In genomic region chr2:133814890-133815289, GRCh38 we compare ENCODE assay signal across 13 cellular contexts.
DNase-seq lines count a peak whose midpoint lies in the region; ATAC-seq and TF ChIP-seq lines count a peak whose summit lies in the region.
"Had no signal": no experiment of that assay in that cellular context is flagged by ENCODE, and none has a peak within 500 bp of the region (broad histone marks: within the 10 kb centered on the region; RNA-seq: fewer than 3 reads in every experiment).

No MANE protein-coding gene starts in this region.

- intact Hi-C loops in Calu3 (cut with micrococcal nuclease; ENCODE audit: unreplicated experiment) = no loop called here

- H3K4me1 Mint-ChIP-seq in Calu3 (ENCODE audit: low read depth, unreplicated experiment) = peaks cover 81% of the 10 kb centered on the region
- H3K4me1 Mint-ChIP-seq in stimulated activated naive B cell treated with anti-CD40 and anti-IgM and Interleukin-4, amounts not matched to agents 10 μg/mL and 1 μg/mL and 100 μg/mL, for 72 hours = peaks cover 16 to 18% of the 10 kb centered on the region in 2 donors
- H3K4me1 Mint-ChIP-seq: CD14-positive monocyte had no signal

- H3K27me3 Mint-ChIP-seq in Calu3 (ENCODE audit: unreplicated experiment) = no peaks in the 10 kb centered on the region
- H3K27me3 Mint-ChIP-seq in stimulated activated naive B cell treated with anti-CD40 and anti-IgM and Interleukin-4, amounts not matched to agents 10 μg/mL and 1 μg/mL and 100 μg/mL, for 72 hours = peaks cover 12 to 13% of the 10 kb centered on the region in 2 donors

- H3K27ac Mint-ChIP-seq in Calu3 (ENCODE audit: unreplicated experiment) = peak overlapping the region; percentile 17
- H3K27ac Mint-ChIP-seq in stimulated activated naive B cell treated with anti-CD40 and anti-IgM and Interleukin-4, amounts not matched to agents 10 μg/mL and 1 μg/mL and 100 μg/mL, for 72 hours = peak overlapping the region; percentile 56
- H3K27ac Mint-ChIP-seq: CD8-positive, alpha-beta T cell had no signal

- no peaks in the 10 kb centered on the region for H3K36me3 ChIP-seq in effector memory CD4-positive, alpha-beta T cell (ENCODE audit: control insufficient read depth, insufficient read depth, low read length)

- no peaks in the 10 kb centered on the region for H3K9me3 ChIP-seq in effector memory CD4-positive, alpha-beta T cell (ENCODE audit: control insufficient read depth, low read length)

- no peak overlapping the region for H3K4me3 ChIP-seq in epithelial cell of esophagus (ENCODE audit: low read length)
- no peak overlapping the region for H3K4me3 ChIP-seq in effector memory CD4-positive, alpha-beta T cell (ENCODE audit: insufficient read depth, low read depth, low read length, poor library complexity, severe bottlenecking)
- H3K4me3 ChIP-seq: GM23248 had no signal

- H3K9me3 Mint-ChIP-seq in Calu3 (ENCODE audit: low read depth, unreplicated experiment) = peaks cover 17% of the 10 kb centered on the region
- peaks cover 23 to 26% of the 10 kb centered on the region in 2 donors for H3K9me3 Mint-ChIP-seq in stimulated activated naive B cell treated with anti-CD40 and anti-IgM and Interleukin-4, amounts not matched to agents 10 μg/mL and 1 μg/mL and 100 μg/mL, for 72 hours

- no peaks in the 10 kb centered on the region for H3K27me3 ChIP-seq in effector memory CD4-positive, alpha-beta T cell (replicated peaks; ENCODE audit: control insufficient read depth, insufficient read depth, low read length, poor library complexity, severe bottlenecking)

- no TSS peak for BruUV-seq in Calu3 (replicated peaks; lab: Mats Ljungman, UMichigan)

- no peak for DNase-seq in Calu3
- DNase-seq in M059J (ENCODE audit: low read depth) = peak; percentile 61
- peak; percentile 36 for DNase-seq in epithelial cell of esophagus (ENCODE audit: low read depth)
- no peak for DNase-seq in stimulated activated naive B cell treated with anti-CD40 and anti-IgM and Interleukin-4, amounts not matched to agents 10 μg/mL and 1 μg/mL and 100 μg/mL, for 72 hours
- DNase-seq in NCI-H1105 (lab: John Stamatoyannopoulos, UW) = no peak
- DNase-seq in NCI-H345 (lab: John Stamatoyannopoulos, UW) = no peak
- no peak for DNase-seq in effector memory CD4-positive, alpha-beta T cell
- DNase-seq: CD8-positive, alpha-beta T cell; COR-L47; DMS53; GM23248; H7 had no signal

- H3K36me3 Mint-ChIP-seq in Calu3 (ENCODE audit: insufficient read depth, unreplicated experiment) = peaks cover 16% of the 10 kb centered on the region
- peaks cover 15 to 20% of the 10 kb centered on the region in 2 donors for H3K36me3 Mint-ChIP-seq in stimulated activated naive B cell treated with anti-CD40 and anti-IgM and Interleukin-4, amounts not matched to agents 10 μg/mL and 1 μg/mL and 100 μg/mL, for 72 hours
- H3K36me3 Mint-ChIP-seq: CD8-positive, alpha-beta T cell had no signal

- no peak for ATAC-seq in stimulated activated naive B cell treated with anti-CD40 and anti-IgM and Interleukin-4, amounts not matched to agents 10 μg/mL and 1 μg/mL and 100 μg/mL, for 72 hours (replicated peaks)
- ATAC-seq: CD8-positive, alpha-beta T cell had no signal

- CTCF ChIA-PET in Calu3 (lab: Charles Lee) = no interaction called here

- H3K4me1 ChIP-seq in effector memory CD4-positive, alpha-beta T cell (ENCODE audit: control insufficient read depth, insufficient read depth, low read length, poor library complexity, severe bottlenecking) = no peaks in the 10 kb centered on the region

- TF ChIP-seq CTCF in Calu3 (IDR thresholded peaks at IDR 0.05; ENCODE audit: unreplicated experiment) (no peak), epithelial cell of esophagus (IDR thresholded peaks at IDR 0.05; ENCODE audit: insufficient read depth, low read depth, low read length, missing control alignments) (no peak)

- H3K27ac ChIP-seq in effector memory CD4-positive, alpha-beta T cell (ENCODE audit: insufficient read depth, low read length, poor library complexity, severe bottlenecking) = no peak overlapping the region
- H3K27ac ChIP-seq: GM23248 had no signal

- H3K4me3 Mint-ChIP-seq in Calu3 (ENCODE audit: low read depth, unreplicated experiment) = no peak overlapping the region
- H3K4me3 Mint-ChIP-seq in stimulated activated naive B cell treated with anti-CD40 and anti-IgM and Interleukin-4, amounts not matched to agents 10 μg/mL and 1 μg/mL and 100 μg/mL, for 72 hours = no peak overlapping the region
- H3K4me3 Mint-ChIP-seq: CD14-positive monocyte; CD8-positive, alpha-beta T cell had no signal

Comparison
In these comparisons a context has a peak if more than half of its experiments do, and no peak if none do; other contexts are left out.
1. DNase-seq: peak in M059J (single experiment) and epithelial cell of esophagus (single experiment); none in Calu3 (single experiment), stimulated activated naive B cell treated with anti-CD40 and anti-IgM and Interleukin-4, amounts not matched to agents 10 μg/mL and 1 μg/mL and 100 μg/mL, for 72 hours (single experiment), NCI-H1105 (single experiment), NCI-H345 (single experiment) and effector memory CD4-positive, alpha-beta T cell (0 of 3).